ENCODE assay signal across 9 cellular contexts in genomic region chr16:57060323-57061083, GRCh38. TPM values are rescaled to one million over a fixed set of nuclear protein-coding genes. Genes with fewer than 3 reads are reported as not detected.
DNase-seq lines count a peak whose midpoint lies in the region; ATAC-seq and TF ChIP-seq lines count a peak whose summit lies in the region.
"Had no signal": no experiment of that assay in that cellular context is flagged by ENCODE, and none has a peak within 500 bp of the region (broad histone marks: within the 10 kb centered on the region; RNA-seq: fewer than 3 reads in every experiment).

No MANE protein-coding gene starts in this region.

- peak overlapping the region; percentile 54 for H3K27ac Mint-ChIP-seq in activated CD4-positive, alpha-beta T cell treated with anti-CD3 and anti-CD28 coated beads, Interleukin-2, amount 10 ng/mL, durations not matched to agents 24 days and 14 days
- H3K27ac Mint-ChIP-seq in MCF 10A (ENCODE audit: low read depth, unreplicated experiment): peak overlapping the region; percentile 75

- no peak for DNase-seq in activated CD4-positive, alpha-beta T cell treated with anti-CD3 and anti-CD28 coated beads, Interleukin-2, amount 10 ng/mL, durations not matched to agents 24 days and 14 days
- DNase-seq in activated CD4-positive, alpha-beta T cell treated with anti-CD3 and anti-CD28 coated beads, Interleukin-2, amount 50 U/mL, for 4 hours: no peak
- DNase-seq in MCF 10A (ENCODE audit: unreplicated experiment): no peak
- DNase-seq in lung (ENCODE audit: low spot score): no peak
- DNase-seq in upper lobe of left lung: no peak
- DNase-seq in NCI-H2196 (lab: John Stamatoyannopoulos, UW; ENCODE audit: unreplicated experiment): no peak
- no peak for DNase-seq in mesendoderm
- DNase-seq in ecto neural progenitor cell (ENCODE audit: low spot score): no peak

- no peak overlapping the region for H4K8ac ChIP-seq in mesendoderm (ENCODE audit: low read depth, low read length)

- H3K4me3 Mint-ChIP-seq in activated CD4-positive, alpha-beta T cell treated with anti-CD3 and anti-CD28 coated beads, Interleukin-2, amount 10 ng/mL, durations not matched to agents 24 days and 14 days: no peak overlapping the region
- no peak overlapping the region for H3K4me3 Mint-ChIP-seq in MCF 10A (ENCODE audit: unreplicated experiment)

- no peak for TF ChIP-seq EP300 in upper lobe of left lung (IDR thresholded peaks at IDR 0.05)

- no peak overlapping the region for H3K4me2 ChIP-seq in mesendoderm (ENCODE audit: low read length)
- H3K4me2 ChIP-seq: A549 had no signal

- H3K9ac ChIP-seq in mesendoderm (ENCODE audit: low read length): no peak overlapping the region

- ATAC-seq in lung (ENCODE audit: insufficient read depth, low FRiP score): no peak
- peak; percentile 8 for ATAC-seq in upper lobe of left lung (ENCODE audit: low FRiP score in 2 of 2)

- H3K9me3 Mint-ChIP-seq in activated CD4-positive, alpha-beta T cell treated with anti-CD3 and anti-CD28 coated beads, Interleukin-2, amount 10 ng/mL, durations not matched to agents 24 days and 14 days: no peaks in the 10 kb centered on the region
- H3K9me3 Mint-ChIP-seq in MCF 10A (ENCODE audit: unreplicated experiment): no peaks in the 10 kb centered on the region

- no peak for TF ChIP-seq CTCF in MCF 10A (IDR thresholded peaks at IDR 0.05; ENCODE audit: unreplicated experiment)
- no peak for TF ChIP-seq CTCF in lung (IDR thresholded peaks at IDR 0.05; ENCODE audit: control extremely low read depth, extremely low read depth)
- no peak for TF ChIP-seq CTCF in upper lobe of left lung (IDR thresholded peaks at IDR 0.05)

- H3K4me3 ChIP-seq in lung: no peak overlapping the region
- no peak overlapping the region for H3K4me3 ChIP-seq in upper lobe of left lung
- no peak overlapping the region for H3K4me3 ChIP-seq in mesendoderm (ENCODE audit: low read length)
- H3K4me3 ChIP-seq: A549 had no signal

- CTCF ChIA-PET in MCF 10A (lab: Yijun Ruan, JAX): interaction anchor here (0.6 to 1.5 kb wide), 6 partner anchors 12 to 212 kb away, joined by 3 to 10 read pairs (median 4); partner anchors contain the start of gene CPNE2

- no peaks in the 10 kb centered on the region for H3K27me3 Mint-ChIP-seq in activated CD4-positive, alpha-beta T cell treated with anti-CD3 and anti-CD28 coated beads, Interleukin-2, amount 10 ng/mL, durations not matched to agents 24 days and 14 days
- H3K27me3 Mint-ChIP-seq in MCF 10A (ENCODE audit: insufficient read depth, unreplicated experiment): no peaks in the 10 kb centered on the region

- H2AK5ac ChIP-seq in mesendoderm (ENCODE audit: low read length): no peak overlapping the region

- H3K4ac ChIP-seq in mesendoderm (ENCODE audit: low read depth, low read length): no peak overlapping the region

- H3K36me3 Mint-ChIP-seq in activated CD4-positive, alpha-beta T cell treated with anti-CD3 and anti-CD28 coated beads, Interleukin-2, amount 10 ng/mL, durations not matched to agents 24 days and 14 days (ENCODE audit: low read depth): peaks cover 46% of the 10 kb centered on the region
- H3K36me3 Mint-ChIP-seq in MCF 10A (ENCODE audit: insufficient read depth, unreplicated experiment): peaks cover 7% of the 10 kb centered on the region

- H2BK15ac ChIP-seq in mesendoderm (replicated peaks; ENCODE audit: low read depth): no peak overlapping the region

- POLR2A ChIA-PET in MCF 10A (lab: Yijun Ruan, JAX): interaction anchor here (1.7 to 2.0 kb wide), 2 partner anchors 71 to 127 kb away, joined by 3 to 5 read pairs; partner anchors contain the start of gene NLRC5

- H4K5ac ChIP-seq in mesendoderm (ENCODE audit: low read length): no peak overlapping the region

- H3K18ac ChIP-seq in mesendoderm (ENCODE audit: low read length): no peak overlapping the region

- no peak overlapping the region for H3K23ac ChIP-seq in mesendoderm (ENCODE audit: low read length)

- no peak overlapping the region for H3K56ac ChIP-seq in mesendoderm (ENCODE audit: low read length)

- no TSS peak for BruUV-seq in MCF 10A (replicated peaks; lab: Mats Ljungman, UMichigan)

- H3K27ac ChIP-seq in lung (ENCODE audit: low read depth in 1 of 2, low read length in 1 of 2) (peak overlapping the region; percentile 5 to 87), upper lobe of left lung (peak overlapping the region; percentile 71 to 88 (median 80)), mesendoderm (ENCODE audit: low read depth, low read length) (no peak overlapping the region)
- H3K27ac ChIP-seq: A549 had no signal

- H2BK120ac ChIP-seq in mesendoderm (ENCODE audit: low read depth, low read length): no peak overlapping the region

- H3K9me3 ChIP-seq in lung (ENCODE audit: control insufficient read depth in 2 of 2, insufficient read depth in 1 of 2, low read length in 1 of 2) (no peaks in the 10 kb centered on the region), upper lobe of left lung (no peaks in the 10 kb centered on the region)
- H3K9me3 ChIP-seq: A549 had no signal

- H3K36me3 ChIP-seq in lung (ENCODE audit: control insufficient read depth in 2 of 2, insufficient read depth in 2 of 2, low read length in 2 of 2): peaks cover 2 to 18% of the 10 kb centered on the region in 2 donors
- peaks cover 0 to 51% (median 29%) of the 10 kb centered on the region in 4 donors for H3K36me3 ChIP-seq in upper lobe of left lung
- no peaks in the 10 kb centered on the region for H3K36me3 ChIP-seq in mesendoderm (ENCODE audit: control insufficient read depth, insufficient read depth, low read length)

- WGBS in lung, 2 donors: 82 to 89% methylated on average over 9 of the region's 9 CpGs
- 76 to 85% methylated on average over 7 to 9 of the region's 9 CpGs for WGBS in upper lobe of left lung, 2 donors
- 100% methylated on average over 1 of the region's 9 CpGs for WGBS in mesendoderm (ENCODE audit: extremely low coverage, insufficient coverage, low lambda C conversion rate)

- no peaks in the 10 kb centered on the region for H3K27me3 ChIP-seq in lung (ENCODE audit: control insufficient read depth, insufficient read depth)
- no peaks in the 10 kb centered on the region for H3K27me3 ChIP-seq in upper lobe of left lung
- no peaks in the 10 kb centered on the region for H3K27me3 ChIP-seq in mesendoderm (ENCODE audit: insufficient read depth, low read length, poor library complexity)

- H3K4me1 ChIP-seq in lung (ENCODE audit: control insufficient read depth in 2 of 2, insufficient read depth in 2 of 2, low read length in 2 of 2) (peaks cover 3 to 13% of the 10 kb centered on the region in 2 donors), upper lobe of left lung (peaks cover 14 to 20% (median 15%) of the 10 kb centered on the region in 4 donors), mesendoderm (ENCODE audit: control insufficient read depth, low read depth, low read length) (no peaks in the 10 kb centered on the region)
- H3K4me1 ChIP-seq: A549 had no signal

- no peak for TF ChIP-seq POLR2A in upper lobe of left lung (IDR thresholded peaks at IDR 0.05)

- H2BK5ac ChIP-seq in mesendoderm (ENCODE audit: low read length): no peak overlapping the region

- no peaks in the 10 kb centered on the region for H3K79me2 ChIP-seq in mesendoderm (ENCODE audit: control insufficient read depth, insufficient read depth, low read length)

- no peaks in the 10 kb centered on the region for H3K79me1 ChIP-seq in mesendoderm (ENCODE audit: low read length)

- H3K4me1 Mint-ChIP-seq in activated CD4-positive, alpha-beta T cell treated with anti-CD3 and anti-CD28 coated beads, Interleukin-2, amount 10 ng/mL, durations not matched to agents 24 days and 14 days: peaks cover 6% of the 10 kb centered on the region
- H3K4me1 Mint-ChIP-seq in MCF 10A (ENCODE audit: insufficient read depth, unreplicated experiment): peaks cover 20% of the 10 kb centered on the region

- intact Hi-C loops in activated CD4-positive, alpha-beta T cell treated with anti-CD3 and anti-CD28 coated beads, Interleukin-2, amount 10 ng/mL, durations not matched to agents 24 days and 14 days (cut with micrococcal nuclease): no loop called here
- intact Hi-C loops in MCF 10A (cut with micrococcal nuclease): no loop called here

RNA-seq across cellular contexts. Expression of gene CPNE2, which starts 31.9 kb away (rescaled TPM):
- total RNA-seq in activated CD4-positive, alpha-beta T cell treated with anti-CD3 and anti-CD28 coated beads, Interleukin-2, amount 10 ng/mL, durations not matched to agents 24 days and 14 days: 6.3 and 6.4 TPM in 2 replicates
- total RNA-seq in MCF 10A (2022): 6.7 and 9.6 TPM in 2 replicates
- total RNA-seq in lung: 10 to 100 TPM; 38.1 to 47.2 TPM
- 10 to 100 TPM; 57.3 to 76.3 TPM for polyA plus RNA-seq in lung
- total RNA-seq in upper lobe of left lung: 10 to 100 TPM; 39.4 to 58.7 (median 53.1) TPM
- polyA plus RNA-seq in mesendoderm (2013, experiment 1 of 2): 8.8 TPM
- polyA plus RNA-seq in mesendoderm (2013, experiment 2 of 2): 9.5 TPM
